23 cellular contexts compared by ENCODE assay signal in genomic region chr4:138831943-138832342, GRCh38.
A peak's percentile ranks its signal among the peaks of the same experiment; 100 is the strongest.
DNase-seq lines count a peak whose midpoint lies in the region; ATAC-seq, FAIRE-seq and TF ChIP-seq lines count a peak whose summit lies in the region.
"Had no signal": no experiment of that assay in that cellular context is flagged by ENCODE, and none has a peak within 500 bp of the region (broad histone marks: within the 10 kb centered on the region; RNA-seq: fewer than 3 reads in every experiment).

No MANE protein-coding gene starts in this region.

- H2BK12ac ChIP-seq in H9 (ENCODE audit: insufficient read length, low read depth, low read length): no peak overlapping the region
- no peak overlapping the region for H2BK12ac ChIP-seq in H1 (ENCODE audit: low read depth, low read length)

- H2BK15ac ChIP-seq in H9 (ENCODE audit: low read depth, low read length) (no peak overlapping the region), H1 (ENCODE audit: low read length) (no peak overlapping the region)

- POLR2A ChIA-PET in H1 (lab: Charles Lee; ENCODE audit: partially characterized antibody): no interaction called here
- POLR2A ChIA-PET in naive thymus-derived CD4-positive, alpha-beta T cell (lab: Charles Lee): no interaction called here

- H3K9me3 ChIP-seq in H9 (ENCODE audit: control insufficient read depth, low read depth, low read length) (no peaks in the 10 kb centered on the region), RWPE2 (ENCODE audit: severe bottlenecking) (no peaks in the 10 kb centered on the region), H1 (ENCODE audit: insufficient read depth in 2 of 2, low read depth in 1 of 2, low read length in 1 of 2) (no peaks in the 10 kb centered on the region)
- no peaks in the 10 kb centered on the region for H3K9me3 ChIP-seq in naive thymus-derived CD4-positive, alpha-beta T cell (ENCODE audit: control insufficient read depth in 2 of 3, low read length in 3 of 3)
- H3K9me3 ChIP-seq: BLaER1 had no signal

- no peak overlapping the region for H2AK5ac ChIP-seq in H9 (ENCODE audit: insufficient read length, low read length)
- H2AK5ac ChIP-seq in H1 (ENCODE audit: low read depth, low read length): no peak overlapping the region

- ATAC-seq in RWPE2 (ENCODE audit: low read depth) (no peak), HG02588 (IDR thresholded peaks at IDR 0.05; ENCODE audit: unreplicated experiment) (no peak)
- ATAC-seq in activated CD8-positive, alpha-beta memory T cell treated with anti-CD3 and anti-CD28 coated beads, Interleukin-2, amount 10 ng/mL, durations not matched to agents 7 days and 5 days: no peak
- ATAC-seq in naive thymus-derived CD4-positive, alpha-beta T cell: no peak
- ATAC-seq: T-cell had no signal

- H3K4me3 ChIP-seq in RWPE2 (ENCODE audit: severe bottlenecking) (no peak overlapping the region), H1 (ENCODE audit: extremely low read depth in 1 of 4, insufficient read depth in 2 of 4, low read depth in 3 of 4, low read length in 4 of 4) (no peak overlapping the region)
- H3K4me3 ChIP-seq in naive thymus-derived CD4-positive, alpha-beta T cell (ENCODE audit: low read length): no peak overlapping the region
- H3K4me3 ChIP-seq: BLaER1 had no signal

- H3K4ac ChIP-seq in H9 (ENCODE audit: low read depth, low read length) (no peak overlapping the region), H1 (replicated peaks; ENCODE audit: insufficient read length, low read depth, low read length) (no peak overlapping the region)

- no peak overlapping the region for H2BK5ac ChIP-seq in H9 (ENCODE audit: insufficient read length, low read length)
- H2BK5ac ChIP-seq in H1 (ENCODE audit: low read depth, low read length): no peak overlapping the region

- FAIRE-seq in H1 (lab: Jason Lieb, UNC): peak; percentile 60
- FAIRE-seq: D721Med, GM12892, H54, HTR-8/SVneo, RCC 7860 had no signal

- no peak overlapping the region for H4K5ac ChIP-seq in H9 (ENCODE audit: insufficient read length, low read depth, low read length)
- no peak overlapping the region for H4K5ac ChIP-seq in H1 (ENCODE audit: insufficient read length, low read depth, low read length)

- H3K36me3 ChIP-seq in RWPE2 (ENCODE audit: low read depth) (no peaks in the 10 kb centered on the region), H1 (ENCODE audit: control insufficient read depth in 2 of 4, insufficient read depth in 4 of 4, low read length in 3 of 4) (no peaks in the 10 kb centered on the region)
- no peaks in the 10 kb centered on the region for H3K36me3 ChIP-seq in naive thymus-derived CD4-positive, alpha-beta T cell (ENCODE audit: control insufficient read depth in 2 of 3, insufficient read depth in 3 of 3, low read length in 3 of 3)
- H3K36me3 ChIP-seq: BLaER1 had no signal

- CTCF ChIA-PET in H1 (lab: Charles Lee; ENCODE audit: partially characterized antibody): interaction anchor here (1.0 to 1.9 kb wide), 2 partner anchors 108 to 234 kb away, joined by 3 to 4 read pairs; no protein-coding TSS in a partner anchor
- CTCF ChIA-PET in activated CD8-positive, alpha-beta memory T cell treated with anti-CD3 and anti-CD28 coated beads, Interleukin-2, amount 10 ng/mL, durations not matched to agents 7 days and 5 days (lab: Charles Lee): no interaction called here
- CTCF ChIA-PET in naive thymus-derived CD4-positive, alpha-beta T cell (lab: Charles Lee): no interaction called here

- H4K20me1 ChIP-seq in H9 (ENCODE audit: control insufficient read depth, insufficient read depth, insufficient read length) (no peaks in the 10 kb centered on the region), H1 (replicated peaks in 1 of 2; ENCODE audit: control insufficient read depth in 1 of 2, insufficient read depth in 2 of 2, low read length in 2 of 2) (no peaks in the 10 kb centered on the region)
- H4K20me1 ChIP-seq: BLaER1 had no signal

- H3K4me1 ChIP-seq in H9 (ENCODE audit: insufficient read depth, low read length): no peaks in the 10 kb centered on the region
- peaks cover 4% of the 10 kb centered on the region for H3K4me1 ChIP-seq in RWPE2 (ENCODE audit: insufficient read depth, poor library complexity, severe bottlenecking)
- H3K4me1 ChIP-seq in H1 (replicated peaks in 1 of 4; ENCODE audit: control insufficient read depth in 3 of 4, insufficient read depth in 4 of 4, low read length in 3 of 4): no peaks in the 10 kb centered on the region
- no peaks in the 10 kb centered on the region for H3K4me1 ChIP-seq in naive thymus-derived CD4-positive, alpha-beta T cell (ENCODE audit: control insufficient read depth in 2 of 2, insufficient read depth in 2 of 2, low read length in 2 of 2)
- H3K4me1 ChIP-seq: BLaER1 had no signal

- H3K27ac Mint-ChIP-seq in H9: no peak overlapping the region
- no peak overlapping the region for H3K27ac Mint-ChIP-seq in activated CD8-positive, alpha-beta memory T cell treated with anti-CD3 and anti-CD28 coated beads, Interleukin-2, amount 10 ng/mL, durations not matched to agents 7 days and 5 days
- H3K27ac Mint-ChIP-seq in naive thymus-derived CD4-positive, alpha-beta T cell: no peak overlapping the region
- H3K27ac Mint-ChIP-seq: CD8-positive, alpha-beta memory T cell; T-cell had no signal

- peaks cover 2% of the 10 kb centered on the region; the same call in 1 of the 2 replicates for H3K27me3 Mint-ChIP-seq in H9 (ENCODE audit: low read depth)
- peaks cover 3% of the 10 kb centered on the region for H3K27me3 Mint-ChIP-seq in activated CD8-positive, alpha-beta memory T cell treated with anti-CD3 and anti-CD28 coated beads, Interleukin-2, amount 10 ng/mL, durations not matched to agents 7 days and 5 days
- H3K27me3 Mint-ChIP-seq in naive thymus-derived CD4-positive, alpha-beta T cell: peaks cover 0 to 10% (median 7%) of the 10 kb centered on the region in 5 donors

- H3K79me2 ChIP-seq in H9 (ENCODE audit: insufficient read depth, low read length) (no peaks in the 10 kb centered on the region), H1 (ENCODE audit: control insufficient read depth in 1 of 2, insufficient read depth in 2 of 2, low read length in 2 of 2) (no peaks in the 10 kb centered on the region)

- H4K91ac ChIP-seq in H9 (ENCODE audit: insufficient read length, low read depth, low read length): no peak overlapping the region
- H4K91ac ChIP-seq in H1 (replicated peaks; ENCODE audit: insufficient read length, low read length): no peak overlapping the region

- H2AFZ ChIP-seq in H9 (ENCODE audit: low read length) (no peak overlapping the region), H1 (ENCODE audit: low read length) (no peak overlapping the region)

- H3K79me1 ChIP-seq in H9 (ENCODE audit: insufficient read depth, low read depth, low read length, poor library complexity, severe bottlenecking): no peaks in the 10 kb centered on the region
- H3K79me1 ChIP-seq in H1 (ENCODE audit: low read depth, low read length): no peaks in the 10 kb centered on the region

- H3K4me2 ChIP-seq in H9 (ENCODE audit: insufficient read depth, insufficient read length, low read length) (no peak overlapping the region), H1 (ENCODE audit: insufficient read depth in 1 of 2, low read depth in 2 of 2, low read length in 2 of 2) (no peak overlapping the region)
- H3K4me2 ChIP-seq: BLaER1 had no signal

- H4K8ac ChIP-seq in H9 (replicated peaks; ENCODE audit: insufficient read length, low read depth, low read length): no peak overlapping the region
- H4K8ac ChIP-seq in H1 (ENCODE audit: extremely low read depth, insufficient read depth, low read length): no peak overlapping the region

- H3K23me2 ChIP-seq in H9 (ENCODE audit: insufficient read length, low read depth, low read length, poor library complexity, severe bottlenecking): no peaks in the 10 kb centered on the region
- no peaks in the 10 kb centered on the region for H3K23me2 ChIP-seq in H1 (ENCODE audit: low read depth, low read length)

- no peak overlapping the region for H3T11ph ChIP-seq in H9 (ENCODE audit: low read length)

- TF ChIP-seq CTCF in C4-2B (conservative IDR thresholded peaks at IDR 0.05) (0 out of 2 replicates have a peak, but pooled peaks have one; percentile 5), H9 (conservative IDR thresholded peaks at IDR 0.05) (peak; percentile 31; the same call in 1 of the 3 replicates), RWPE2 (IDR thresholded peaks at IDR 0.05; ENCODE audit: poor library complexity, severe bottlenecking) (peak; percentile 12), H1 (IDR thresholded peaks at IDR 0.05; ENCODE audit: control extremely low read depth in 1 of 3, insufficient read depth in 1 of 3, low read depth in 1 of 3, low read length in 3 of 3) (peak in 1 of 3 experiments; percentile 17; a peak in 1 of 4 replicates)

- H3K23ac ChIP-seq in H9 (ENCODE audit: insufficient read length, low read depth, low read length) (no peak overlapping the region), H1 (ENCODE audit: insufficient read length) (no peak overlapping the region)

- TF ChIP-seq EP300 in H1 (IDR thresholded peaks at IDR 0.05; ENCODE audit: borderline replicate concordance in 1 of 2, low read depth in 2 of 2, low read length in 2 of 2): no peak

- H3K36me3 Mint-ChIP-seq in H9 (ENCODE audit: insufficient read depth in 1 of 3, low read depth in 3 of 3): peaks cover 0 to 1% (median 0%) of the 10 kb centered on the region in 3 experiments; a peak in 1 of 7 replicates
- H3K36me3 Mint-ChIP-seq in activated CD8-positive, alpha-beta memory T cell treated with anti-CD3 and anti-CD28 coated beads, Interleukin-2, amount 10 ng/mL, durations not matched to agents 7 days and 5 days: no peaks in the 10 kb centered on the region
- H3K36me3 Mint-ChIP-seq in naive thymus-derived CD4-positive, alpha-beta T cell: no peaks in the 10 kb centered on the region
- H3K36me3 Mint-ChIP-seq: CD8-positive, alpha-beta memory T cell; T-cell had no signal

- intact Hi-C loops in naive thymus-derived CD4-positive, alpha-beta T cell (cut with micrococcal nuclease): no loop called here

- TF ChIP-seq RAD21 in H1 (IDR thresholded peaks at IDR 0.05 in 1 of 2, conservative IDR thresholded peaks at IDR 0.05 in 1 of 2; ENCODE audit: low read depth in 2 of 2, low read length in 2 of 2): peak in 1 of 2 experiments; percentile 20; a peak in 1 of 4 replicates

- H2BK20ac ChIP-seq in H9 (ENCODE audit: low read depth, low read length, poor library complexity, severe bottlenecking) (no peak overlapping the region), H1 (ENCODE audit: low read length) (no peak overlapping the region)

- H3K27ac ChIP-seq in C4-2B (no peak overlapping the region), H9 (ENCODE audit: insufficient read length, low read depth, low read length) (no peak overlapping the region), RWPE2 (ENCODE audit: poor library complexity, severe bottlenecking) (no peak overlapping the region), H1 (ENCODE audit: low read depth, low read length) (no peak overlapping the region)
- no peak overlapping the region for H3K27ac ChIP-seq in naive thymus-derived CD4-positive, alpha-beta T cell (ENCODE audit: low read depth, low read length)
- H3K27ac ChIP-seq: BLaER1 had no signal

- H3K14ac ChIP-seq in H9 (ENCODE audit: insufficient read depth, low read length) (no peak overlapping the region), H1 (ENCODE audit: insufficient read length) (no peak overlapping the region)

- no peak overlapping the region for H3K4me3 Mint-ChIP-seq in H9
- H3K4me3 Mint-ChIP-seq in activated CD8-positive, alpha-beta memory T cell treated with anti-CD3 and anti-CD28 coated beads, Interleukin-2, amount 10 ng/mL, durations not matched to agents 7 days and 5 days: no peak overlapping the region
- H3K4me3 Mint-ChIP-seq in naive thymus-derived CD4-positive, alpha-beta T cell: no peak overlapping the region
- H3K4me3 Mint-ChIP-seq: CD8-positive, alpha-beta memory T cell; T-cell had no signal

- peaks cover 0 to 7% of the 10 kb centered on the region in 2 experiments; a peak in 1 of 4 replicates for H3K4me1 Mint-ChIP-seq in H9
- no peaks in the 10 kb centered on the region for H3K4me1 Mint-ChIP-seq in activated CD8-positive, alpha-beta memory T cell treated with anti-CD3 and anti-CD28 coated beads, Interleukin-2, amount 10 ng/mL, durations not matched to agents 7 days and 5 days
- peaks cover 0 to 6% (median 0%) of the 10 kb centered on the region in 7 donors for H3K4me1 Mint-ChIP-seq in naive thymus-derived CD4-positive, alpha-beta T cell
- H3K4me1 Mint-ChIP-seq: CD8-positive, alpha-beta memory T cell; T-cell had no signal

- H3K56ac ChIP-seq in H9 (ENCODE audit: insufficient read length, low read depth, low read length) (no peak overlapping the region), H1 (replicated peaks; ENCODE audit: insufficient read length, low read depth, low read length) (no peak overlapping the region)

- DNase-seq in H9 (no peak), RWPE2 (ENCODE audit: low spot score) (no peak), H1 (ENCODE audit: low read depth in 1 of 2, low spot score in 2 of 2) (no peak), OCI-M1 (lab: John Stamatoyannopoulos, UW) (no peak)
- DNase-seq in activated CD8-positive, alpha-beta memory T cell treated with anti-CD3 and anti-CD28 coated beads, Interleukin-2, amount 10 ng/mL, durations not matched to agents 7 days and 5 days: no peak
- DNase-seq in naive thymus-derived CD4-positive, alpha-beta T cell: no peak
- DNase-seq: CD8-positive, alpha-beta memory T cell; DND-41; GF-D8; NCI-H1417 treated with DMSO at 0.1 percent for 48 hours; NCI-H2081; NCI-H510A treated with DMSO at 0.1 percent for 48 hours; NCI-H82; T-cell; T1000 had no signal

- no peak overlapping the region for H3K9ac ChIP-seq in H9 (ENCODE audit: extremely low read depth, insufficient read length, low read length)
- no peak overlapping the region for H3K9ac ChIP-seq in H1 (replicated peaks in 1 of 4; ENCODE audit: extremely low read depth in 1 of 4, low read depth in 3 of 4, low read length in 3 of 4)
- H3K9ac ChIP-seq: BLaER1 had no signal

- H3K18ac ChIP-seq in H9 (ENCODE audit: insufficient read length, low read depth, low read length) (no peak overlapping the region), H1 (ENCODE audit: extremely low read depth, low read length) (no peak overlapping the region)

- no peak for TF ChIP-seq POLR2A in H1 (IDR thresholded peaks at IDR 0.05; ENCODE audit: control extremely low read depth in 1 of 2, low read depth in 2 of 2, low read length in 2 of 2)

- no peaks in the 10 kb centered on the region; a peak in 1 of 5 replicates for H3K9me3 Mint-ChIP-seq in H9
- no peaks in the 10 kb centered on the region for H3K9me3 Mint-ChIP-seq in activated CD8-positive, alpha-beta memory T cell treated with anti-CD3 and anti-CD28 coated beads, Interleukin-2, amount 10 ng/mL, durations not matched to agents 7 days and 5 days (ENCODE audit: low read depth)
- peaks cover 0 to 3% (median 0%) of the 10 kb centered on the region in 11 donors for H3K9me3 Mint-ChIP-seq in naive thymus-derived CD4-positive, alpha-beta T cell
- H3K9me3 Mint-ChIP-seq: T-cell had no signal

- H2BK120ac ChIP-seq in H9 (ENCODE audit: low read depth, low read length, poor library complexity, severe bottlenecking) (no peak overlapping the region), H1 (replicated peaks; ENCODE audit: low read depth, low read length) (no peak overlapping the region)

- WGBS in H9 (ENCODE audit: extremely low coverage, insufficient read length, low lambda C conversion rate): no CpG with 5 or more reads among the region's 2 CpGs
- WGBS in H1 (ENCODE audit: extremely low coverage in 1 of 2, insufficient coverage in 1 of 2, insufficient read length in 1 of 2, insufficient replicate concordance in 2 of 2, low coverage in 1 of 2, low lambda C conversion rate in 2 of 2, missing lambda C conversion rate in 1 of 2), 2 experiments: 69% methylated on average over 2 of the region's 2 CpGs; no CpG with 5 or more reads in 1 of the 2 experiments

- H3K27me3 ChIP-seq in H9 (ENCODE audit: insufficient read depth, low read length) (no peaks in the 10 kb centered on the region), RWPE2 (ENCODE audit: insufficient read depth, poor library complexity, severe bottlenecking) (no peaks in the 10 kb centered on the region), H1 (replicated peaks in 1 of 4; ENCODE audit: control insufficient read depth in 3 of 4, extremely low read depth in 1 of 4, insufficient read depth in 3 of 4, low read length in 3 of 4) (no peaks in the 10 kb centered on the region)
- H3K27me3 ChIP-seq in naive thymus-derived CD4-positive, alpha-beta T cell (ENCODE audit: control insufficient read depth in 2 of 2, insufficient read depth in 2 of 2, low read length in 2 of 2): no peaks in the 10 kb centered on the region
- H3K27me3 ChIP-seq: BLaER1 had no signal
